Comparison of ENCODE assay signal across 29 cellular contexts in genomic region chr22:47449508-47450270, GRCh38.
"Had no signal": no experiment of that assay in that cellular context is flagged by ENCODE, and none has a peak within 500 bp of the region (broad histone marks: within the 10 kb centered on the region; RNA-seq: fewer than 3 reads in every experiment).

No MANE protein-coding gene starts in this region.

- FAIRE-seq: bronchial epithelial cell, K562 had no signal

- H3K4me3 Mint-ChIP-seq: activated CD8-positive, alpha-beta memory T cell treated with anti-CD3 and anti-CD28 coated beads, Interleukin-2, amount 10 ng/mL, durations not matched to agents 7 days and 5 days; activated CD8-positive, alpha-beta T cell treated with anti-CD3 and anti-CD28 coated beads, Interleukin-2, amount 10 ng/mL, durations not matched to agents 7 days and 5 days; activated naive CD8-positive, alpha-beta T cell treated with anti-CD3 and anti-CD28 coated beads, Interleukin-2, amount 50 U/mL, for 24 hours; activated T-cell treated with anti-CD3 and anti-CD28 coated beads, Interleukin-2, amount 50 U/mL, for 4 hours; WTC11 had no signal

- ATAC-seq: activated CD8-positive, alpha-beta memory T cell treated with anti-CD3 and anti-CD28 coated beads, Interleukin-2, amount 10 ng/mL, durations not matched to agents 7 days and 5 days; activated CD8-positive, alpha-beta T cell treated with anti-CD3 and anti-CD28 coated beads, Interleukin-2, amount 10 ng/mL, durations not matched to agents 7 days and 5 days; activated naive CD4-positive, alpha-beta T cell treated with anti-CD3 and anti-CD28 coated beads, Interleukin-2, amount 50 U/mL, for 72 hours; activated naive CD8-positive, alpha-beta T cell treated with anti-CD3 and anti-CD28 coated beads, Interleukin-2, amount 50 U/mL, for 24 hours; activated T-cell treated with anti-CD3 and anti-CD28 coated beads, Interleukin-2, amount 50 U/mL, for 4 hours; body of pancreas; K562; Right ventricle myocardium inferior; WTC11 had no signal

- H3K27me3 Mint-ChIP-seq: activated CD8-positive, alpha-beta memory T cell treated with anti-CD3 and anti-CD28 coated beads, Interleukin-2, amount 10 ng/mL, durations not matched to agents 7 days and 5 days had no signal

- H3K27ac Mint-ChIP-seq: activated CD8-positive, alpha-beta memory T cell treated with anti-CD3 and anti-CD28 coated beads, Interleukin-2, amount 10 ng/mL, durations not matched to agents 7 days and 5 days; activated CD8-positive, alpha-beta T cell treated with anti-CD3 and anti-CD28 coated beads, Interleukin-2, amount 10 ng/mL, durations not matched to agents 7 days and 5 days; activated naive CD4-positive, alpha-beta T cell treated with anti-CD3 and anti-CD28 coated beads, Interleukin-2, amount 50 U/mL, for 72 hours; activated naive CD8-positive, alpha-beta T cell treated with anti-CD3 and anti-CD28 coated beads, Interleukin-2, amount 50 U/mL, for 24 hours; WTC11 had no signal

- H3K36me3 ChIP-seq: ascending aorta had no signal

- H3K27ac ChIP-seq: ascending aorta, body of pancreas, SK-N-MC had no signal

- H3K4me3 ChIP-seq: ascending aorta, body of pancreas, K562, SK-N-MC had no signal

- H3K4me1 ChIP-seq: ascending aorta, body of pancreas had no signal

- H3K9me3 ChIP-seq: body of pancreas had no signal

- H3K4me1 Mint-ChIP-seq: activated CD8-positive, alpha-beta memory T cell treated with anti-CD3 and anti-CD28 coated beads, Interleukin-2, amount 10 ng/mL, durations not matched to agents 7 days and 5 days; activated naive CD8-positive, alpha-beta T cell treated with anti-CD3 and anti-CD28 coated beads, Interleukin-2, amount 50 U/mL, for 24 hours; WTC11 had no signal

- H3K27me3 ChIP-seq: ascending aorta, body of pancreas had no signal

- DNase-seq: activated CD4-positive, alpha-beta T cell treated with anti-CD3 and anti-CD28 coated beads for 48 hours; activated CD4-positive, alpha-beta T cell treated with anti-CD3 and anti-CD28 coated beads, Interleukin-2, amount 50 U/mL, for 4 hours; activated CD4-positive, CD25-positive, alpha-beta regulatory T cell treated with anti-CD3 and anti-CD28 coated beads, Interleukin-2, amount 50 U/mL, for 72 hours; activated CD8-positive, alpha-beta memory T cell treated with anti-CD3 and anti-CD28 coated beads, Interleukin-2, amount 10 ng/mL, durations not matched to agents 7 days and 5 days; activated CD8-positive, alpha-beta T cell treated with anti-CD3 and anti-CD28 coated beads, Interleukin-2, amount 10 ng/mL, durations not matched to agents 7 days and 5 days; activated effector memory CD4-positive, alpha-beta T cell treated with anti-CD3 and anti-CD28 coated beads, Interleukin-2, amount 50 U/mL, for 16 hours; activated naive CD4-positive, alpha-beta T cell treated with Interleukin-2 at 50 U/mL for 16 hours; activated naive CD8-positive, alpha-beta T cell treated with anti-CD3 and anti-CD28 coated beads, Interleukin-2, amount 50 U/mL, for 24 hours; activated T-cell treated with anti-CD3 and anti-CD28 coated beads, Interleukin-2, amount 50 U/mL, for 4 hours; amniotic stem cell; body of pancreas; central memory CD4-positive, alpha-beta T cell; Karpas-422; MM.1S; NCI-H146; NCI-H1930; NCI-H2171; NCI-H2227 treated with DMSO at 0.1 percent for 48 hours; NCI-H446 treated with DMSO at 0.1 percent for 48 hours; NCI-H524 treated with DMSO at 0.1 percent for 48 hours; NCI-H748 treated with DMSO at 0.1 percent for 48 hours; T-helper 1 cell had no signal
